Comparison of ENCODE assay signal across 8 cellular contexts in genomic region chr19:531753-532571, GRCh38. TPM values are rescaled to one million over a fixed set of nuclear protein-coding genes. Genes with fewer than 3 reads are reported as not detected.
DNase-seq lines count a peak whose midpoint lies in the region; ATAC-seq and TF ChIP-seq lines count a peak whose summit lies in the region.

Gene CDC34 (plus strand): TSS chr19:531760. CDS start chr19:531932, 172 bp downstream.

- peak within 1 kb of the TSS; percentile 70 for H3K27ac Mint-ChIP-seq in activated naive CD4-positive, alpha-beta T cell treated with anti-CD3 and anti-CD28 coated beads, Interleukin-2, amount 50 U/mL, for 24 hours
- peak within 1 kb of the TSS; percentile 70; the same call in 1 of the 2 replicates for H3K27ac Mint-ChIP-seq in WTC11

- no peaks in the 10 kb centered on the region for H3K36me3 ChIP-seq in parathyroid adenoma (ENCODE audit: control insufficient read depth, insufficient read depth, low read length)

- H3K27me3 ChIP-seq in parathyroid adenoma (ENCODE audit: control insufficient read depth, insufficient read depth, low read length): no peaks in the 10 kb centered on the region

- peak within 1 kb of the TSS; percentile 81 for H3K27ac ChIP-seq in parathyroid adenoma

- peak within 1 kb of the TSS; percentile 97 for H2AFZ ChIP-seq in parathyroid adenoma

- H3K4me3 Mint-ChIP-seq in activated naive CD4-positive, alpha-beta T cell treated with anti-CD3 and anti-CD28 coated beads, Interleukin-2, amount 50 U/mL, for 24 hours: peak within 1 kb of the TSS; percentile 86
- peak within 1 kb of the TSS; percentile 79 for H3K4me3 Mint-ChIP-seq in WTC11

- CTCF ChIA-PET in WTC11 (lab: Charles Lee): interaction anchor here (0.7 to 6.5 kb wide), 12 partner anchors 10 to 184 kb away, joined by 3 to 82 read pairs (median 5); partner anchors contain the start of genes MADCAM1 and TPGS1

- TF ChIP-seq CTCF in WTC11 (IDR thresholded peaks at IDR 0.05) (no peak), parathyroid adenoma (IDR thresholded peaks at IDR 0.05) (no peak)

- DNase-seq in activated naive CD4-positive, alpha-beta T cell treated with anti-CD3 and anti-CD28 coated beads, Interleukin-2, amount 50 U/mL, for 16 hours: no peak
- DNase-seq in WTC11 (ENCODE audit: low spot score): no peak
- DNase-seq in germinal center (ENCODE audit: low spot score): peak; percentile 27
- no peak for DNase-seq in EL
- DNase-seq in SIG-M5 (lab: John Stamatoyannopoulos, UW): no peak

- H3K4me3 ChIP-seq in parathyroid adenoma (ENCODE audit: low read depth, low read length): peak within 1 kb of the TSS; percentile 86

- no peaks in the 10 kb centered on the region for H3K27me3 Mint-ChIP-seq in activated naive CD4-positive, alpha-beta T cell treated with anti-CD3 and anti-CD28 coated beads, Interleukin-2, amount 50 U/mL, for 24 hours
- H3K27me3 Mint-ChIP-seq in WTC11 (ENCODE audit: low read depth): peaks cover 8% of the 10 kb centered on the region

- peak within 1 kb of the TSS; percentile 85 for H3K9ac ChIP-seq in parathyroid adenoma

- H3K79me2 ChIP-seq in parathyroid adenoma: peaks cover 40% of the 10 kb centered on the region

- H3K4me2 ChIP-seq in parathyroid adenoma (ENCODE audit: low read length): peak within 1 kb of the TSS; percentile 98

- POLR2A ChIA-PET in WTC11 (lab: Charles Lee): interaction anchor here (1.3 to 2.3 kb wide), 4 partner anchors 10 to 25 kb away, joined by 4 to 8 read pairs (median 4); no protein-coding TSS in a partner anchor

- H3K36me3 Mint-ChIP-seq in activated naive CD4-positive, alpha-beta T cell treated with anti-CD3 and anti-CD28 coated beads, Interleukin-2, amount 50 U/mL, for 24 hours: no peaks in the 10 kb centered on the region
- no peaks in the 10 kb centered on the region for H3K36me3 Mint-ChIP-seq in WTC11

- peaks cover 9% of the 10 kb centered on the region for H3K4me1 ChIP-seq in parathyroid adenoma

- H3K4me1 Mint-ChIP-seq in activated naive CD4-positive, alpha-beta T cell treated with anti-CD3 and anti-CD28 coated beads, Interleukin-2, amount 50 U/mL, for 24 hours: peaks cover 15% of the 10 kb centered on the region
- H3K4me1 Mint-ChIP-seq in WTC11: peaks cover 8% of the 10 kb centered on the region

- ATAC-seq in HG03095 (IDR thresholded peaks at IDR 0.05; ENCODE audit: unreplicated experiment): peak; percentile 37
- ATAC-seq in WTC11: no peak

- no peaks in the 10 kb centered on the region for H3K9me3 ChIP-seq in parathyroid adenoma (ENCODE audit: control insufficient read depth, low read length)

- H3K9me3 Mint-ChIP-seq in activated naive CD4-positive, alpha-beta T cell treated with anti-CD3 and anti-CD28 coated beads, Interleukin-2, amount 50 U/mL, for 24 hours: no peaks in the 10 kb centered on the region
- H3K9me3 Mint-ChIP-seq in WTC11: no peaks in the 10 kb centered on the region

TF ChIP-seq in WTC11, 78 proteins besides CTCF, POLR2A, EP300 and RAD21 (continues in another document):
- TF ChIP-seq ZNF512 (CRISPR knock-in tag; IDR thresholded peaks at IDR 0.05; ENCODE audit: borderline replicate concordance) (no peak), PRRX2 (CRISPR knock-in tag; IDR thresholded peaks at IDR 0.05) (no peak), FOXP4 (CRISPR knock-in tag; IDR thresholded peaks at IDR 0.05) (no peak), RORB (CRISPR knock-in tag; IDR thresholded peaks at IDR 0.05) (no peak), JUN (CRISPR knock-in tag; IDR thresholded peaks at IDR 0.05) (0 out of 2 replicates have a peak, but pooled peaks have one; percentile 39), ZBTB43 (CRISPR knock-in tag; IDR thresholded peaks at IDR 0.05) (no peak), NR3C1 (CRISPR knock-in tag; conservative IDR thresholded peaks at IDR 0.05; ENCODE audit: low read depth) (no peak), ZNF219 (CRISPR knock-in tag; IDR thresholded peaks at IDR 0.05; ENCODE audit: borderline replicate concordance) (peak; percentile 45; the same call in 1 of the 2 replicates), RELA (CRISPR knock-in tag; IDR thresholded peaks at IDR 0.05; ENCODE audit: borderline replicate concordance) (no peak), USF1 (CRISPR knock-in tag; IDR thresholded peaks at IDR 0.05) (no peak), HMGXB4 (CRISPR knock-in tag; IDR thresholded peaks at IDR 0.05) (peak; percentile 35; the same call in 1 of the 2 replicates)

RNA-seq across cellular contexts. Expression of gene CDC34, which starts in this region (rescaled TPM):
- 124 to 129 TPM (median 126 TPM) in 3 replicates for total RNA-seq in WTC11 (2021)
